ENCODE assay signal across 17 cellular contexts in genomic region chr13:89554801-89555200, GRCh38.
A peak's percentile ranks its signal among the peaks of the same experiment; 100 is the strongest.
DNase-seq lines count a peak whose midpoint lies in the region; ATAC-seq and TF ChIP-seq lines count a peak whose summit lies in the region.
"Had no signal": no experiment of that assay in that cellular context is flagged by ENCODE, and none has a peak within 500 bp of the region (broad histone marks: within the 10 kb centered on the region; RNA-seq: fewer than 3 reads in every experiment).

No MANE protein-coding gene starts in this region.

- H3K4me3 ChIP-seq in PC-3 (ENCODE audit: low read length), result no peak overlapping the region
- no peak overlapping the region for H3K4me3 ChIP-seq in neuron (ENCODE audit: low read length)
- H3K4me3 ChIP-seq: spleen had no signal

- H3F3A ChIP-seq in PC-3 (ENCODE audit: low read length, unreplicated experiment), result no peaks in the 10 kb centered on the region

- DNase-seq in HEK293T (ENCODE audit: extremely low spot score) (no peak), NCI-H146 treated with DMSO at 0.1 percent for 48 hours (lab: John Stamatoyannopoulos, UW; ENCODE audit: unreplicated experiment) (peak; percentile 39), PC-3 (peak; percentile 11)
- DNase-seq: activated CD4-positive, alpha-beta memory T cell treated with anti-CD3 and anti-CD28 coated beads for 36 hours; activated naive CD4-positive, alpha-beta T cell treated with anti-CD3 and anti-CD28 coated beads for 36 hours; activated T-cell treated with anti-CD3 and anti-CD28 coated beads, Interleukin-2, amount 50 U/mL, for 1 hour; Kasumi-1; left colon; NCI-H1694 treated with DMSO at 0.1 percent for 48 hours; RPMI8226; spleen; substantia nigra; T-helper 1 cell had no signal

- H3K79me2 ChIP-seq in PC-3 (ENCODE audit: low read length), result no peaks in the 10 kb centered on the region

- H3K4me2 ChIP-seq in PC-3 (ENCODE audit: low read length), result no peak overlapping the region

- H3K9me2 ChIP-seq in PC-3 (replicated peaks; ENCODE audit: low read length), result no peaks in the 10 kb centered on the region

- H2AFZ ChIP-seq in PC-3 (ENCODE audit: low read length), result no peak overlapping the region
- H2AFZ ChIP-seq in neuron (ENCODE audit: low read depth, low read length), result peak overlapping the region; percentile 46

- POLR2A ChIA-PET in HEK293T (lab: Yijun Ruan, JAX) (no interaction called here), PC-3 (lab: Charles Lee; ENCODE audit: unreplicated experiment) (no interaction called here)

- no peak overlapping the region for H3K9ac ChIP-seq in PC-3 (ENCODE audit: low read length)

- TF ChIP-seq CTCF in PC-3 (conservative IDR thresholded peaks at IDR 0.05; ENCODE audit: low read depth, low read length), result no peak

- no peaks in the 10 kb centered on the region for H3K9me3 ChIP-seq in PC-3 (ENCODE audit: low read length)
- H3K9me3 ChIP-seq in neuron (ENCODE audit: low read length), result no peaks in the 10 kb centered on the region

- BruUV-seq in PC-3 (replicated peaks; lab: Mats Ljungman, UMichigan), result no TSS peak

- CTCF ChIA-PET in HEK293T (lab: Yijun Ruan, JAX) (interaction anchor here (0.6 to 0.7 kb wide), 2 partner anchors 140 to 1952 kb away, joined by 3 to 4 read pairs; no protein-coding TSS in a partner anchor), PC-3 (lab: Charles Lee) (no interaction called here)

- no peak overlapping the region for H3K27ac ChIP-seq in PC-3 (ENCODE audit: low read length)
- H3K27ac ChIP-seq: spleen had no signal

- intact Hi-C loops in PC-3 (cut with micrococcal nuclease), result no loop called here

- no peak; the same call in 1 of the 2 replicates for ATAC-seq in PC-3
- ATAC-seq in HG02610 (IDR thresholded peaks at IDR 0.05; ENCODE audit: unreplicated experiment), result no peak
- ATAC-seq in GM21526 (IDR thresholded peaks at IDR 0.05; ENCODE audit: low FRiP score, unreplicated experiment), result no peak
- no peak for ATAC-seq in GM21717 (IDR thresholded peaks at IDR 0.05; ENCODE audit: unreplicated experiment)
- ATAC-seq: left colon had no signal

- H3K4me1 ChIP-seq in PC-3 (ENCODE audit: insufficient read depth, low read length) (no peaks in the 10 kb centered on the region), neuron (ENCODE audit: insufficient read depth, low read length) (peaks cover 15% of the 10 kb centered on the region)
- H3K4me1 ChIP-seq: spleen had no signal

- H3K36me3 ChIP-seq in PC-3 (ENCODE audit: low read depth, low read length) (no peaks in the 10 kb centered on the region), neuron (ENCODE audit: insufficient read depth, low read length) (no peaks in the 10 kb centered on the region)
- H3K36me3 ChIP-seq: spleen had no signal

- H3K27me3 ChIP-seq in PC-3 (ENCODE audit: low read length) (no peaks in the 10 kb centered on the region), neuron (ENCODE audit: insufficient read depth, low read length) (no peaks in the 10 kb centered on the region)
- H3K27me3 ChIP-seq: spleen had no signal

- no peaks in the 10 kb centered on the region for H4K20me1 ChIP-seq in PC-3 (ENCODE audit: low read length)

TF ChIP-seq in HEK293T, 16 proteins besides CTCF, POLR2A, EP300 and RAD21:
- TF ChIP-seq NFRKB (IDR thresholded peaks at IDR 0.05) (no peak), FOXM1 (IDR thresholded peaks at IDR 0.05; ENCODE audit: borderline replicate concordance) (no peak), FOXA1 (IDR thresholded peaks at IDR 0.05) (peak; percentile 77), HDGF (IDR thresholded peaks at IDR 0.05; ENCODE audit: borderline replicate concordance) (no peak), ELF4 (IDR thresholded peaks at IDR 0.05) (no peak), PKNOX1 (IDR thresholded peaks at IDR 0.05) (peak; percentile 23; the same call in 1 of the 2 replicates)
